25 cellular contexts compared by ENCODE assay signal in genomic region chr11:105793092-105793491, GRCh38.
"Had no signal": no experiment of that assay in that cellular context is flagged by ENCODE, and none has a peak within 500 bp of the region (broad histone marks: within the 10 kb centered on the region; RNA-seq: fewer than 3 reads in every experiment).

No MANE protein-coding gene starts in this region.

- H3K9me3 Mint-ChIP-seq: dendritic cell treated with granulocyte-macrophage colony-stimulating factor and Interleukin-4, amounts not matched to agents 40 ng/mL and 50 ng/mL, for 4 days; effector memory CD8-positive, alpha-beta T cell; endodermal cell had no signal

- H3K9me3 ChIP-seq: colonic mucosa, esophagus muscularis mucosa, esophagus squamous epithelium, gastrocnemius medialis, gastroesophageal sphincter, heart left ventricle, heart right ventricle had no signal

- H3K27ac ChIP-seq: colonic mucosa, coronary artery, dorsolateral prefrontal cortex, epithelial cell of prostate, esophagus muscularis mucosa, esophagus squamous epithelium, foreskin keratinocyte, gastrocnemius medialis, gastroesophageal sphincter, heart left ventricle, heart right ventricle had no signal

- H3K27me3 ChIP-seq: colonic mucosa, dorsolateral prefrontal cortex, esophagus muscularis mucosa, esophagus squamous epithelium, foreskin keratinocyte, gastrocnemius medialis, gastroesophageal sphincter, heart left ventricle, heart right ventricle had no signal

- H3K36me3 ChIP-seq: colonic mucosa, esophagus muscularis mucosa, esophagus squamous epithelium, gastrocnemius medialis, gastroesophageal sphincter, heart left ventricle, heart right ventricle had no signal

- H3K4me3 Mint-ChIP-seq: dendritic cell treated with granulocyte-macrophage colony-stimulating factor and Interleukin-4, amounts not matched to agents 40 ng/mL and 50 ng/mL, for 4 days; effector memory CD8-positive, alpha-beta T cell; endodermal cell had no signal

- H3K4me3 ChIP-seq: colonic mucosa, coronary artery, dorsolateral prefrontal cortex, esophagus muscularis mucosa, esophagus squamous epithelium, gastrocnemius medialis, gastroesophageal sphincter, heart left ventricle, heart right ventricle had no signal

- DNase-seq: colonic mucosa; cortex of kidney; dermis blood vessel endothelial cell; dorsolateral prefrontal cortex; effector CD4-positive, alpha-beta T cell; effector CD8-positive, alpha-beta T cell; effector memory CD4-positive, alpha-beta T cell; effector memory CD8-positive, alpha-beta T cell; endodermal cell; erythroblast; esophagus squamous epithelium; foreskin fibroblast; foreskin keratinocyte; foreskin melanocyte; gastrocnemius medialis; glutamatergic neuron; head of caudate nucleus; heart left ventricle; heart right ventricle had no signal

- H3K27ac Mint-ChIP-seq: dendritic cell treated with granulocyte-macrophage colony-stimulating factor and Interleukin-4, amounts not matched to agents 40 ng/mL and 50 ng/mL, for 4 days; effector memory CD8-positive, alpha-beta T cell; endodermal cell had no signal

- H3K27me3 Mint-ChIP-seq: dendritic cell treated with granulocyte-macrophage colony-stimulating factor and Interleukin-4, amounts not matched to agents 40 ng/mL and 50 ng/mL, for 4 days; effector memory CD8-positive, alpha-beta T cell had no signal

- ATAC-seq: effector memory CD8-positive, alpha-beta T cell; esophagus mucosa; foreskin keratinocyte; gastrocnemius medialis; gastroesophageal sphincter; heart left ventricle; heart right ventricle had no signal

- H3K4me1 ChIP-seq: colonic mucosa, esophagus muscularis mucosa, esophagus squamous epithelium, foreskin keratinocyte, gastrocnemius medialis, gastroesophageal sphincter, heart left ventricle, heart right ventricle had no signal
